ENCODE assay signal across 14 cellular contexts in genomic region chr6:47111685-47112084, GRCh38.
A peak's percentile ranks its signal among the peaks of the same experiment; 100 is the strongest.
DNase-seq lines count a peak whose midpoint lies in the region; ATAC-seq, FAIRE-seq and TF ChIP-seq lines count a peak whose summit lies in the region.
"Had no signal": no experiment of that assay in that cellular context is flagged by ENCODE, and none has a peak within 500 bp of the region (broad histone marks: within the 10 kb centered on the region; RNA-seq: fewer than 3 reads in every experiment).

No MANE protein-coding gene starts in this region.

- no peak overlapping the region for H2BK120ac ChIP-seq in IMR-90 (ENCODE audit: low read depth, low read length)

- H3K9ac ChIP-seq in IMR-90 (ENCODE audit: low read depth, low read length) (no peak overlapping the region), astrocyte (ENCODE audit: low read length) (no peak overlapping the region), keratinocyte (ENCODE audit: control insufficient read depth, extremely low read depth, insufficient read depth, low read length) (no peak overlapping the region)

- no peak overlapping the region for H3K23ac ChIP-seq in IMR-90 (ENCODE audit: low read depth, low read length)

- H3K36me3 ChIP-seq in IMR-90 (ENCODE audit: control insufficient read depth, insufficient read depth, low read length) (no peaks in the 10 kb centered on the region), astrocyte (ENCODE audit: insufficient read depth, low read length) (no peaks in the 10 kb centered on the region), keratinocyte (ENCODE audit: control insufficient read depth in 2 of 2, extremely low read depth in 1 of 2, insufficient read depth in 2 of 2, low read length in 2 of 2) (no peaks in the 10 kb centered on the region), thymus (ENCODE audit: control insufficient read depth, insufficient read depth) (no peaks in the 10 kb centered on the region)
- H3K36me3 ChIP-seq: gastroesophageal sphincter had no signal

- no peaks in the 10 kb centered on the region for H3K27me3 Mint-ChIP-seq in astrocyte (ENCODE audit: low read depth, unreplicated experiment)

- no peak for FAIRE-seq in astrocyte (lab: Jason Lieb, UNC)
- peak; percentile 64 for FAIRE-seq in keratinocyte (lab: Jason Lieb, UNC)

- H3K9me1 ChIP-seq in IMR-90 (ENCODE audit: insufficient read depth, low read length) (peaks cover 7% of the 10 kb centered on the region), keratinocyte (ENCODE audit: control insufficient read depth, extremely low read depth, insufficient read depth, low read length) (no peaks in the 10 kb centered on the region)

- H3K36me3 Mint-ChIP-seq in astrocyte (ENCODE audit: low read depth, unreplicated experiment) = no peaks in the 10 kb centered on the region

- WGBS in IMR-90 (ENCODE audit: extremely low coverage in 2 of 2, insufficient read length in 1 of 2), 2 experiments = no CpG with 5 or more reads among the region's 1 CpG
- 93% methylated on average over 1 of the region's 1 CpG for WGBS in thymus

- dilution Hi-C loops in IMR-90 (cut with HindIII; ENCODE audit: low sequenced_read_pairs, unreplicated experiment) = no loop called here
- dilution Hi-C loops in keratinocyte (cut with MboI; ENCODE audit: extremely low pct_ligation_motif_present, low sequenced_read_pairs) = no loop called here

- H2AFZ ChIP-seq in IMR-90 (replicated peaks; ENCODE audit: low read length, poor library complexity) (no peak overlapping the region), astrocyte (ENCODE audit: low read depth, low read length) (no peak overlapping the region), keratinocyte (ENCODE audit: control insufficient read depth, low read length) (no peak overlapping the region)

- peak; percentile 60 for DNase-seq in IMR-90
- peak; percentile 47 for DNase-seq in astrocyte (ENCODE audit: low read depth)
- DNase-seq in keratinocyte (ENCODE audit: low read depth, low spot score) = no peak
- no peak for DNase-seq in activated naive CD4-positive, alpha-beta T cell (lab: John Stamatoyannopoulos, UW)
- no peak for DNase-seq in OCI-M1 (lab: John Stamatoyannopoulos, UW)
- DNase-seq: activated naive CD4-positive, alpha-beta T cell treated with anti-CD3 and anti-CD28 coated beads, Interleukin-2, amount 50 U/mL, for 16 hours; GOT3; KG1 had no signal

- H3K4me3 Mint-ChIP-seq in astrocyte (ENCODE audit: unreplicated experiment) = no peak overlapping the region
- H3K4me3 Mint-ChIP-seq: dendritic cell treated with granulocyte-macrophage colony-stimulating factor and Interleukin-4, amounts not matched to agents 40 ng/mL and 50 ng/mL, for 4 days had no signal

- no peak for TF ChIP-seq RAD21 in IMR-90 (IDR thresholded peaks at IDR 0.05; ENCODE audit: low read length)

- H3K4me1 Mint-ChIP-seq in astrocyte (ENCODE audit: low read depth, unreplicated experiment) = peaks cover 59% of the 10 kb centered on the region

- H3K4me1 ChIP-seq in IMR-90 (ENCODE audit: control insufficient read depth, insufficient read depth, low read length) (no peaks in the 10 kb centered on the region), astrocyte (ENCODE audit: insufficient read depth, low read length) (peaks cover 4% of the 10 kb centered on the region), keratinocyte (ENCODE audit: control insufficient read depth, extremely low read depth, insufficient read depth, low read length) (peaks cover 10% of the 10 kb centered on the region), thymus (ENCODE audit: control insufficient read depth, insufficient read depth, low read length) (peaks cover 3% of the 10 kb centered on the region)
- H3K4me1 ChIP-seq: gastroesophageal sphincter had no signal

- no peak overlapping the region for H3K14ac ChIP-seq in IMR-90 (replicated peaks; ENCODE audit: low read depth, low read length)

- CTCF ChIA-PET in IMR-90 (lab: Yijun Ruan, JAX) = no interaction called here

- intact Hi-C loops in IMR-90 (cut with micrococcal nuclease) = no loop called here

- TF ChIP-seq CTCF in IMR-90 (conservative IDR thresholded peaks at IDR 0.05; ENCODE audit: low read depth, low read length) (no peak), astrocyte (IDR thresholded peaks at IDR 0.05; ENCODE audit: insufficient read depth, low read depth, low read length) (no peak), keratinocyte (optimal IDR thresholded peaks at IDR 0.05 in 1 of 3, IDR thresholded peaks at IDR 0.05 in 1 of 3, conservative IDR thresholded peaks at IDR 0.05 in 1 of 3; ENCODE audit: extremely low read depth in 1 of 3, insufficient read depth in 2 of 3, low read length in 3 of 3) (no peak)

- H2BK5ac ChIP-seq in IMR-90 (ENCODE audit: low read depth, low read length, poor library complexity, severe bottlenecking) = no peak overlapping the region

- POLR2A ChIA-PET in IMR-90 (lab: Charles Lee; ENCODE audit: unreplicated experiment) = no interaction called here

- H3K27ac ChIP-seq in IMR-90 (ENCODE audit: insufficient read depth, low read length) = no peak overlapping the region
- H3K27ac ChIP-seq in astrocyte (ENCODE audit: low read depth, low read length) = no peak overlapping the region
- no peak overlapping the region for H3K27ac ChIP-seq in keratinocyte (ENCODE audit: control insufficient read depth, insufficient read depth, low read length)
- peak overlapping the region; percentile 31 for H3K27ac ChIP-seq in thymus (ENCODE audit: low read depth)
- H3K27ac ChIP-seq: gastroesophageal sphincter had no signal

- in situ Hi-C loops in IMR-90 (cut with MboI; ENCODE audit: low sequenced_read_pairs) = no loop called here

- H2BK15ac ChIP-seq in IMR-90 (ENCODE audit: low read depth, low read length) = no peak overlapping the region

- no peaks in the 10 kb centered on the region for H3K79me2 ChIP-seq in astrocyte (ENCODE audit: insufficient read depth, low read length)
- H3K79me2 ChIP-seq in keratinocyte (ENCODE audit: control insufficient read depth, insufficient read depth, low read length) = no peaks in the 10 kb centered on the region

- BruUV-seq in IMR-90 (replicated peaks; lab: Mats Ljungman, UMichigan) = no TSS peak

- no peak overlapping the region for H3K56ac ChIP-seq in IMR-90 (ENCODE audit: extremely low read depth, insufficient read depth, low read length)

- no peak overlapping the region for H2AK9ac ChIP-seq in IMR-90 (replicated peaks; ENCODE audit: low read depth, low read length, poor library complexity)

- no peak overlapping the region for H4K8ac ChIP-seq in IMR-90 (ENCODE audit: low read depth in 2 of 2, low read length in 2 of 2)

- no peaks in the 10 kb centered on the region for H3K9me3 Mint-ChIP-seq in astrocyte (ENCODE audit: unreplicated experiment)
- H3K9me3 Mint-ChIP-seq: dendritic cell treated with granulocyte-macrophage colony-stimulating factor and Interleukin-4, amounts not matched to agents 40 ng/mL and 50 ng/mL, for 4 days had no signal

- H3K4ac ChIP-seq in IMR-90 (ENCODE audit: low read depth, low read length) = no peak overlapping the region

- no peak overlapping the region for H2BK20ac ChIP-seq in IMR-90 (ENCODE audit: low read depth, low read length)

- H4K91ac ChIP-seq in IMR-90 (ENCODE audit: insufficient read depth, low read depth, low read length) = no peak overlapping the region

- no peak overlapping the region for H3K4me2 ChIP-seq in IMR-90 (ENCODE audit: low read depth, low read length)
- H3K4me2 ChIP-seq in astrocyte (ENCODE audit: low read length) = peak overlapping the region; percentile 2
- H3K4me2 ChIP-seq in keratinocyte (ENCODE audit: control insufficient read depth, extremely low read depth, insufficient read depth, low read depth, low read length) = no peak overlapping the region

- H3K4me3 ChIP-seq in IMR-90 (ENCODE audit: insufficient read depth, low read depth, low read length) (no peak overlapping the region), astrocyte (ENCODE audit: insufficient read depth, low read depth, low read length) (no peak overlapping the region), keratinocyte (ENCODE audit: control insufficient read depth in 2 of 3, extremely low read depth in 1 of 3, insufficient read depth in 2 of 3, low read depth in 1 of 3, low read length in 3 of 3) (no peak overlapping the region), thymus (ENCODE audit: low read length) (no peak overlapping the region)
- H3K4me3 ChIP-seq: gastroesophageal sphincter, lung had no signal

- TF ChIP-seq POLR2A in IMR-90 (IDR thresholded peaks at IDR 0.05; ENCODE audit: low read depth, low read length) = no peak

- no peak overlapping the region for H2AK5ac ChIP-seq in IMR-90 (ENCODE audit: low read depth, low read length)

- no peak overlapping the region for H4K5ac ChIP-seq in IMR-90 (ENCODE audit: low read depth, low read length)

- peak overlapping the region; percentile 98 for H3K27ac Mint-ChIP-seq in astrocyte (ENCODE audit: unreplicated experiment)
- H3K27ac Mint-ChIP-seq: dendritic cell treated with granulocyte-macrophage colony-stimulating factor and Interleukin-4, amounts not matched to agents 40 ng/mL and 50 ng/mL, for 4 days had no signal

- no peaks in the 10 kb centered on the region for H3K27me3 ChIP-seq in IMR-90 (ENCODE audit: control insufficient read depth, insufficient read depth, low read length)
- no peaks in the 10 kb centered on the region for H3K27me3 ChIP-seq in astrocyte (ENCODE audit: insufficient read depth, low read length)
- no peaks in the 10 kb centered on the region for H3K27me3 ChIP-seq in keratinocyte (ENCODE audit: control insufficient read depth, extremely low read depth, insufficient read depth, low read length)
- H3K27me3 ChIP-seq in thymus (ENCODE audit: control insufficient read depth, insufficient read depth) = no peaks in the 10 kb centered on the region
- H3K27me3 ChIP-seq: gastroesophageal sphincter had no signal

- no peaks in the 10 kb centered on the region for H4K20me1 ChIP-seq in IMR-90 (ENCODE audit: insufficient read depth, low read length)
- no peaks in the 10 kb centered on the region for H4K20me1 ChIP-seq in astrocyte (ENCODE audit: insufficient read depth, low read length)
- no peaks in the 10 kb centered on the region for H4K20me1 ChIP-seq in keratinocyte (ENCODE audit: control insufficient read depth, extremely low read depth, insufficient read depth, low read length)

- no peak overlapping the region for H3K18ac ChIP-seq in IMR-90 (ENCODE audit: low read depth, low read length)

- no peaks in the 10 kb centered on the region for H3K79me1 ChIP-seq in IMR-90 (ENCODE audit: low read depth in 1 of 2, low read length in 2 of 2)

- H3K9me3 ChIP-seq in IMR-90 (ENCODE audit: control insufficient read depth, insufficient read depth, low read length) (no peaks in the 10 kb centered on the region), astrocyte (ENCODE audit: insufficient read depth, low read depth, low read length) (no peaks in the 10 kb centered on the region), keratinocyte (ENCODE audit: control insufficient read depth, low read depth, low read length) (no peaks in the 10 kb centered on the region), thymus (ENCODE audit: control insufficient read depth) (no peaks in the 10 kb centered on the region)
- H3K9me3 ChIP-seq: gastroesophageal sphincter had no signal

- ATAC-seq in IMR-90 (ENCODE audit: low read depth) (no peak), GM18907 (IDR thresholded peaks at IDR 0.05; ENCODE audit: unreplicated experiment) (no peak)
- ATAC-seq: gastroesophageal sphincter, Right ventricle myocardium inferior had no signal

TF ChIP-seq in IMR-90, 13 proteins besides CTCF, POLR2A, EP300 and RAD21 (continues in another document):
- TF ChIP-seq MXI1 (IDR thresholded peaks at IDR 0.05; ENCODE audit: borderline replicate concordance, low read depth, low read length) = no peak
- no peak for TF ChIP-seq BHLHE40 (IDR thresholded peaks at IDR 0.05; ENCODE audit: low read depth, low read length)

Comparison
In these comparisons a context has a peak if more than half of its experiments do, and no peak if none do; other contexts are left out.
1. DNase-seq: peak in IMR-90 (single experiment) and astrocyte (single experiment); none in keratinocyte (single experiment), activated naive CD4-positive, alpha-beta T cell (0 of 4) and OCI-M1 (single experiment).